In genomic region chr9:121246821-121247511, GRCh38 we compare ENCODE assay signal across 11 cellular contexts. TPM values are rescaled to one million over a fixed set of nuclear protein-coding genes. Genes with fewer than 3 reads are reported as not detected.
DNase-seq lines count a peak whose midpoint lies in the region; ATAC-seq and TF ChIP-seq lines count a peak whose summit lies in the region.
"Had no signal": no experiment of that assay in that cellular context is flagged by ENCODE, and none has a peak within 500 bp of the region (broad histone marks: within the 10 kb centered on the region; RNA-seq: fewer than 3 reads in every experiment).

No MANE protein-coding gene starts in this region.

- no peak for ATAC-seq in GM21529 (IDR thresholded peaks at IDR 0.05; ENCODE audit: unreplicated experiment)
- ATAC-seq in activated T-cell treated with anti-CD3 and anti-CD28 coated beads, Interleukin-2, amount 50 U/mL, for 4 hours, result no peak
- ATAC-seq in HG03095 (IDR thresholded peaks at IDR 0.05; ENCODE audit: unreplicated experiment), result no peak

- H3K27me3 ChIP-seq in GM23248 (replicated peaks; ENCODE audit: insufficient read depth), result no peaks in the 10 kb centered on the region
- H3K27me3 ChIP-seq: spleen had no signal

- no peaks in the 10 kb centered on the region for H4K20me1 ChIP-seq in GM23248 (ENCODE audit: insufficient read depth)

- no peaks in the 10 kb centered on the region for H3K9me3 ChIP-seq in GM23248 (ENCODE audit: low read depth)

- H3K4me1 Mint-ChIP-seq in activated T-cell treated with anti-CD3 and anti-CD28 coated beads, Interleukin-2, amount 50 U/mL, for 4 hours (ENCODE audit: low read depth), result no peaks in the 10 kb centered on the region

- WGBS in GM23248 (ENCODE audit: low coverage in 1 of 2, low lambda C conversion rate in 2 of 2, missing lambda C conversion rate in 2 of 2), 2 experiments, result 24 to 27% methylated on average over 10 to 11 of the region's 11 CpGs

- peak overlapping the region; percentile 45 for H3K9ac ChIP-seq in GM23248

- TF ChIP-seq CTCF in fibroblast of mammary gland (conservative IDR thresholded peaks at IDR 0.05; ENCODE audit: control insufficient read depth, insufficient read depth, low read depth, low read length), result no peak

- H3K36me3 Mint-ChIP-seq in activated T-cell treated with anti-CD3 and anti-CD28 coated beads, Interleukin-2, amount 50 U/mL, for 4 hours (ENCODE audit: insufficient read depth), result peaks cover 16% of the 10 kb centered on the region

- H3K79me2 ChIP-seq in GM23248 (ENCODE audit: insufficient read depth), result no peaks in the 10 kb centered on the region

- 0 out of 2 replicates have a peak overlapping the region, but pooled peaks have one; percentile 24 for H3K4me3 ChIP-seq in GM23248
- H3K4me3 ChIP-seq in fibroblast of mammary gland (ENCODE audit: control insufficient read depth, low read depth, low read length), result no peak overlapping the region
- H3K4me3 ChIP-seq: spleen had no signal

- H3K27ac ChIP-seq in GM23248, result peak overlapping the region; percentile 87
- H3K27ac ChIP-seq: spleen had no signal

- peak overlapping the region; percentile 46 for H2AFZ ChIP-seq in GM23248

- in situ Hi-C loops in GM23248 (cut with MboI), result no loop called here

- peaks cover 33% of the 10 kb centered on the region for H3K4me1 ChIP-seq in GM23248 (ENCODE audit: insufficient read depth)

- DNase-seq in GM23248 (peak; percentile 95), RKO (ENCODE audit: low spot score) (peak; percentile 34), fibroblast of mammary gland (ENCODE audit: low read depth) (peak; percentile 95), smooth muscle cell of the brain vasculature (ENCODE audit: low read depth, low spot score) (peak; percentile 77), KG1 (lab: John Stamatoyannopoulos, UW) (no peak)
- DNase-seq in activated T-cell treated with anti-CD3 and anti-CD28 coated beads, Interleukin-2, amount 50 U/mL, for 4 hours, result no peak
- DNase-seq: naive B cell, spleen, T-helper 9 cell had no signal

- no peak overlapping the region for H3K4me3 Mint-ChIP-seq in activated T-cell treated with anti-CD3 and anti-CD28 coated beads, Interleukin-2, amount 50 U/mL, for 4 hours
- H3K4me3 Mint-ChIP-seq: naive B cell had no signal

- peak overlapping the region; percentile 84 for H3K4me2 ChIP-seq in GM23248 (ENCODE audit: unreplicated experiment)

- no peaks in the 10 kb centered on the region for H3K9me2 ChIP-seq in GM23248 (ENCODE audit: insufficient read depth)

- peaks cover 13% of the 10 kb centered on the region for H3K9me3 Mint-ChIP-seq in activated T-cell treated with anti-CD3 and anti-CD28 coated beads, Interleukin-2, amount 50 U/mL, for 4 hours

- no peaks in the 10 kb centered on the region for H3K36me3 ChIP-seq in GM23248 (ENCODE audit: low read depth)

- peaks cover 38% of the 10 kb centered on the region for H3F3A ChIP-seq in GM23248 (ENCODE audit: insufficient read depth)

- H3K27me3 Mint-ChIP-seq in activated T-cell treated with anti-CD3 and anti-CD28 coated beads, Interleukin-2, amount 50 U/mL, for 4 hours (ENCODE audit: low read depth), result no peaks in the 10 kb centered on the region
- H3K27me3 Mint-ChIP-seq: naive B cell had no signal

RNA-seq across cellular contexts. Expression of gene GSN, which starts 21.0 kb away (rescaled TPM):
- total RNA-seq in GM23248 (2014; rRNA removed; shearing (Covaris generic)), result 387 and 393 TPM in 2 replicates
- polyA plus RNA-seq in GM23248 (2016; fragmentation: Nextera tagmentation; extraction: Ambion mirVana), result 258 and 265 TPM in 2 replicates
- total RNA-seq in activated T-cell treated with anti-CD3 and anti-CD28 coated beads, Interleukin-2, amount 50 U/mL, for 4 hours, result 1 to 10 TPM; 1.3 to 2.0 (median 1.9) TPM

RNA-seq across cellular contexts. Expression of gene RAB14, which starts 45.3 kb away (rescaled TPM):
- total RNA-seq in GM23248 (2014; rRNA removed; shearing (Covaris generic)), result 25.8 and 28.8 TPM in 2 replicates
- 75.9 and 79.5 TPM in 2 replicates for polyA plus RNA-seq in GM23248 (2016; fragmentation: Nextera tagmentation; extraction: Ambion mirVana)
- total RNA-seq in activated T-cell treated with anti-CD3 and anti-CD28 coated beads, Interleukin-2, amount 50 U/mL, for 4 hours, result 10 to 100 TPM; 53.9 to 60.5 (median 59.6) TPM

Comparison
In these comparisons a context has a peak if more than half of its experiments do, and no peak if none do; other contexts are left out.
1. DNase-seq: peak in GM23248 (single experiment), RKO (single experiment), fibroblast of mammary gland (single experiment) and smooth muscle cell of the brain vasculature (single experiment); none in KG1 (single experiment) and activated T-cell treated with anti-CD3 and anti-CD28 coated beads, Interleukin-2, amount 50 U/mL, for 4 hours (single experiment).
2. RNA of gene GSN, which starts 21.0 kb away (total RNA-seq): 387 to 393 TPM in GM23248; 1.3 to 2.0 TPM in activated T-cell treated with anti-CD3 and anti-CD28 coated beads, Interleukin-2, amount 50 U/mL, for 4 hours; every median in the first group is over 100 times any median in the second.